1 cellular context compared by ENCODE assay signal in genomic region chr4:41290486-41290885, GRCh38.
TF ChIP-seq lines count a peak whose summit lies in the region.

No MANE protein-coding gene starts in this region.

TF ChIP-seq in GM23338, 12 proteins besides CTCF, POLR2A, EP300 and RAD21:
- TF ChIP-seq, protein P1, sequence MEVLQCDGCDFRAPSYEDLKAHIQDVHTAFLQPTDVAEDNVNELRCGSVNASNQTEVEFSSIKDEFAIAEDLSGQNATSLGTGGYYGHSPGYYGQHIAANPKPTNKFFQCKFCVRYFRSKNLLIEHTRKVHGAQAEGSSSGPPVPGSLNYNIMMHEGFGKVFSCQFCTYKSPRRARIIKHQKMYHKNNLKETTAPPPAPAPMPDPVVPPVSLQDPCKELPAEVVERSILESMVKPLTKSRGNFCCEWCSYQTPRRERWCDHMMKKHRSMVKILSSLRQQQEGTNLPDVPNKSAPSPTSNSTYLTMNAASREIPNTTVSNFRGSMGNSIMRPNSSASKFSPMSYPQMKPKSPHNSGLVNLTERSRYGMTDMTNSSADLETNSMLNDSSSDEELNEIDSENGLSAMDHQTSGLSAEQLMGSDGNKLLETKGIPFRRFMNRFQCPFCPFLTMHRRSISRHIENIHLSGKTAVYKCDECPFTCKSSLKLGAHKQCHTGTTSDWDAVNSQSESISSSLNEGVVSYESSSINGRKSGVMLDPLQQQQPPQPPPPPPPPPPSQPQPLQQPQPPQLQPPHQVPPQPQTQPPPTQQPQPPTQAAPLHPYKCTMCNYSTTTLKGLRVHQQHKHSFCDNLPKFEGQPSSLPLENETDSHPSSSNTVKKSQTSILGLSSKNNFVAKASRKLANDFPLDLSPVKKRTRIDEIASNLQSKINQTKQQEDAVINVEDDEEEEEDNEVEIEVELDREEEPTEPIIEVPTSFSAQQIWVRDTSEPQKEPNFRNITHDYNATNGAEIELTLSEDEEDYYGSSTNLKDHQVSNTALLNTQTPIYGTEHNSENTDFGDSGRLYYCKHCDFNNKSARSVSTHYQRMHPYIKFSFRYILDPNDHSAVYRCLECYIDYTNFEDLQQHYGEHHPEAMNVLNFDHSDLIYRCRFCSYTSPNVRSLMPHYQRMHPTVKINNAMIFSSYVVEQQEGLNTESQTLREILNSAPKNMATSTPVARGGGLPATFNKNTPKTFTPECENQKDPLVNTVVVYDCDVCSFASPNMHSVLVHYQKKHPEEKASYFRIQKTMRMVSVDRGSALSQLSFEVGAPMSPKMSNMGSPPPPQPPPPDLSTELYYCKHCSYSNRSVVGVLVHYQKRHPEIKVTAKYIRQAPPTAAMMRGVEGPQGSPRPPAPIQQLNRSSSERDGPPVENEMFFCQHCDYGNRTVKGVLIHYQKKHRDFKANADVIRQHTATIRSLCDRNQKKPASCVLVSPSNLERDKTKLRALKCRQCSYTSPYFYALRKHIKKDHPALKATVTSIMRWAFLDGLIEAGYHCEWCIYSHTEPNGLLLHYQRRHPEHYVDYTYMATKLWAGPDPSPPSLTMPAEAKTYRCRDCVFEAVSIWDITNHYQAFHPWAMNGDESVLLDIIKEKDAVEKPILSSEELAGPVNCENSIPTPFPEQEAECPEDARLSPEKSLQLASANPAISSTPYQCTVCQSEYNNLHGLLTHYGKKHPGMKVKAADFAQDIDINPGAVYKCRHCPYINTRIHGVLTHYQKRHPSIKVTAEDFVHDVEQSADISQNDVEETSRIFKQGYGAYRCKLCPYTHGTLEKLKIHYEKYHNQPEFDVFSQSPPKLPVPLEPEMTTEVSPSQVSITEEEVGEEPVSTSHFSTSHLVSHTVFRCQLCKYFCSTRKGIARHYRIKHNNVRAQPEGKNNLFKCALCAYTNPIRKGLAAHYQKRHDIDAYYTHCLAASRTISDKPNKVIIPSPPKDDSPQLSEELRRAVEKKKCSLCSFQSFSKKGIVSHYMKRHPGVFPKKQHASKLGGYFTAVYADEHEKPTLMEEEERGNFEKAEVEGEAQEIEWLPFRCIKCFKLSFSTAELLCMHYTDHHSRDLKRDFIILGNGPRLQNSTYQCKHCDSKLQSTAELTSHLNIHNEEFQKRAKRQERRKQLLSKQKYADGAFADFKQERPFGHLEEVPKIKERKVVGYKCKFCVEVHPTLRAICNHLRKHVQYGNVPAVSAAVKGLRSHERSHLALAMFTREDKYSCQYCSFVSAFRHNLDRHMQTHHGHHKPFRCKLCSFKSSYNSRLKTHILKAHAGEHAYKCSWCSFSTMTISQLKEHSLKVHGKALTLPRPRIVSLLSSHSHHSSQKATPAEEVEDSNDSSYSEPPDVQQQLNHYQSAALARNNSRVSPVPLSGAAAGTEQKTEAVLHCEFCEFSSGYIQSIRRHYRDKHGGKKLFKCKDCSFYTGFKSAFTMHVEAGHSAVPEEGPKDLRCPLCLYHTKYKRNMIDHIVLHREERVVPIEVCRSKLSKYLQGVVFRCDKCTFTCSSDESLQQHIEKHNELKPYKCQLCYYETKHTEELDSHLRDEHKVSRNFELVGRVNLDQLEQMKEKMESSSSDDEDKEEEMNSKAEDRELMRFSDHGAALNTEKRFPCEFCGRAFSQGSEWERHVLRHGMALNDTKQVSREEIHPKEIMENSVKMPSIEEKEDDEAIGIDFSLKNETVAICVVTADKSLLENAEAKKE (CRISPR knock-in tag; IDR thresholded peaks at IDR 0.05), result no peak
- no peak for TF ChIP-seq EZH2phosphoT487 (IDR thresholded peaks at IDR 0.05; ENCODE audit: unreplicated experiment)
- no peak for TF ChIP-seq NANOG (IDR thresholded peaks at IDR 0.05; ENCODE audit: borderline replicate concordance)
- TF ChIP-seq STAT1 (IDR thresholded peaks at IDR 0.05; ENCODE audit: unreplicated experiment), result no peak
- TF ChIP-seq, protein P2, sequence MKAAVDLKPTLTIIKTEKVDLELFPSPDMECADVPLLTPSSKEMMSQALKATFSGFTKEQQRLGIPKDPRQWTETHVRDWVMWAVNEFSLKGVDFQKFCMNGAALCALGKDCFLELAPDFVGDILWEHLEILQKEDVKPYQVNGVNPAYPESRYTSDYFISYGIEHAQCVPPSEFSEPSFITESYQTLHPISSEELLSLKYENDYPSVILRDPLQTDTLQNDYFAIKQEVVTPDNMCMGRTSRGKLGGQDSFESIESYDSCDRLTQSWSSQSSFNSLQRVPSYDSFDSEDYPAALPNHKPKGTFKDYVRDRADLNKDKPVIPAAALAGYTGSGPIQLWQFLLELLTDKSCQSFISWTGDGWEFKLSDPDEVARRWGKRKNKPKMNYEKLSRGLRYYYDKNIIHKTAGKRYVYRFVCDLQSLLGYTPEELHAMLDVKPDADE (IDR thresholded peaks at IDR 0.05), result no peak
- no peak for TF ChIP-seq ZNF114 (CRISPR knock-in tag; IDR thresholded peaks at IDR 0.05)
- no peak for TF ChIP-seq CREB1 (CRISPR knock-in tag; IDR thresholded peaks at IDR 0.05; ENCODE audit: low read depth)
- TF ChIP-seq EZH2 (IDR thresholded peaks at IDR 0.05; ENCODE audit: low read depth, unreplicated experiment), result no peak
- no peak for TF ChIP-seq ZNF331 (CRISPR knock-in tag; IDR thresholded peaks at IDR 0.05; ENCODE audit: low read depth)
- no peak for TF ChIP-seq JUNB (IDR thresholded peaks at IDR 0.05; ENCODE audit: unreplicated experiment)
- no peak for TF ChIP-seq POLR2AphosphoS5 (IDR thresholded peaks at IDR 0.05; ENCODE audit: low read depth)
- no peak for TF ChIP-seq REST (IDR thresholded peaks at IDR 0.05; ENCODE audit: unreplicated experiment)
